11 cellular contexts compared by ENCODE assay signal in genomic region chr15:96416218-96416933, GRCh38.
DNase-seq lines count a peak whose midpoint lies in the region; ATAC-seq, FAIRE-seq and TF ChIP-seq lines count a peak whose summit lies in the region.
"Had no signal": no experiment of that assay in that cellular context is flagged by ENCODE, and none has a peak within 500 bp of the region (broad histone marks: within the 10 kb centered on the region; RNA-seq: fewer than 3 reads in every experiment).

No MANE protein-coding gene starts in this region.

- ATAC-seq in GM18861 (IDR thresholded peaks at IDR 0.05; ENCODE audit: unreplicated experiment), result no peak

- H3K27ac Mint-ChIP-seq in Caco-2 (ENCODE audit: unreplicated experiment), result no peak overlapping the region
- H3K27ac Mint-ChIP-seq in astrocyte (ENCODE audit: unreplicated experiment), result no peak overlapping the region

- no peaks in the 10 kb centered on the region for H3K36me3 Mint-ChIP-seq in Caco-2 (ENCODE audit: insufficient read depth, unreplicated experiment)
- H3K36me3 Mint-ChIP-seq in astrocyte (ENCODE audit: low read depth, unreplicated experiment), result no peaks in the 10 kb centered on the region

- no peaks in the 10 kb centered on the region for H4K20me1 ChIP-seq in astrocyte (ENCODE audit: insufficient read depth, low read length)

- H3K4me3 ChIP-seq in Caco-2 (ENCODE audit: low read depth, low read length), result no peak overlapping the region
- peak overlapping the region; percentile 43 for H3K4me3 ChIP-seq in astrocyte (ENCODE audit: insufficient read depth, low read depth, low read length)
- H3K4me3 ChIP-seq in iPS-18a (ENCODE audit: low read length), result peak overlapping the region; percentile 31
- peak overlapping the region; percentile 24 for H3K4me3 ChIP-seq in rectal smooth muscle tissue (ENCODE audit: low read length)

- TF ChIP-seq CTCF in Caco-2 (IDR thresholded peaks at IDR 0.05; ENCODE audit: insufficient read depth in 1 of 2, low read depth in 1 of 2, low read length in 1 of 2, severe bottlenecking in 1 of 2, unreplicated experiment in 1 of 2), result no peak
- TF ChIP-seq CTCF in astrocyte (IDR thresholded peaks at IDR 0.05; ENCODE audit: insufficient read depth, low read depth, low read length), result no peak

- H3K4me3 Mint-ChIP-seq in Caco-2 (ENCODE audit: unreplicated experiment), result peak overlapping the region; percentile 63
- no peak overlapping the region for H3K4me3 Mint-ChIP-seq in astrocyte (ENCODE audit: unreplicated experiment)

- CTCF ChIA-PET in Caco-2 (lab: Charles Lee), result interaction anchor here (0.6 kb wide), 1 partner anchor 14 kb away, joined by 3 read pairs; no protein-coding TSS in a partner anchor

- H3K79me2 ChIP-seq in astrocyte (ENCODE audit: insufficient read depth, low read length), result no peaks in the 10 kb centered on the region

- H3K9me3 Mint-ChIP-seq in Caco-2 (ENCODE audit: unreplicated experiment) (no peaks in the 10 kb centered on the region), astrocyte (ENCODE audit: unreplicated experiment) (no peaks in the 10 kb centered on the region)

- no peak for FAIRE-seq in astrocyte (lab: Jason Lieb, UNC)
- FAIRE-seq: islet of Langerhans had no signal

- H3K27me3 ChIP-seq in Caco-2 (replicated peaks; ENCODE audit: control insufficient read depth, insufficient read depth, low read length) (peaks cover 3% of the 10 kb centered on the region; the same call in 1 of the 2 replicates), astrocyte (ENCODE audit: insufficient read depth, low read length) (peaks cover 90% of the 10 kb centered on the region), iPS-18a (ENCODE audit: control insufficient read depth, insufficient read depth, low read length) (peaks cover 100% of the 10 kb centered on the region), rectal smooth muscle tissue (ENCODE audit: control insufficient read depth, insufficient read depth, low read length) (peaks cover 26% of the 10 kb centered on the region)

- no peak for DNase-seq in Caco-2
- no peak for DNase-seq in astrocyte (ENCODE audit: low read depth)
- no peak for DNase-seq in hepatic stellate cell (ENCODE audit: low spot score)
- no peak for DNase-seq in stimulated activated CD4-positive, alpha-beta T cell treated with anti-CD3 and anti-CD28 coated beads, Interleukin-2, amount 100 ng/mL, for 24 hours
- DNase-seq in posterior vena cava (ENCODE audit: low spot score), result no peak
- DNase-seq: activated CD4-positive, alpha-beta T cell treated with anti-CD3 and anti-CD28 coated beads, Interleukin-2, amount 50 U/mL, for 48 hours had no signal

- H3K4me2 ChIP-seq in astrocyte (ENCODE audit: low read length), result peak overlapping the region; percentile 83

- H2AFZ ChIP-seq in astrocyte (ENCODE audit: low read depth, low read length), result peak overlapping the region; percentile 67

- H3K4me1 Mint-ChIP-seq in Caco-2 (ENCODE audit: low read depth, unreplicated experiment), result peaks cover 12% of the 10 kb centered on the region
- H3K4me1 Mint-ChIP-seq in astrocyte (ENCODE audit: low read depth, unreplicated experiment), result no peaks in the 10 kb centered on the region

- BruUV-seq in Caco-2 (replicated peaks; lab: Mats Ljungman, UMichigan), result no TSS peak

- POLR2A ChIA-PET in Caco-2 (lab: Charles Lee), result no interaction called here

- intact Hi-C loops in Caco-2 (cut with micrococcal nuclease; ENCODE audit: unreplicated experiment) (no loop called here), posterior vena cava (cut with DNase I) (no loop called here)

- H3K9ac ChIP-seq in astrocyte (ENCODE audit: low read length) (no peak overlapping the region), iPS-18a (ENCODE audit: low read length) (no peak overlapping the region), rectal smooth muscle tissue (ENCODE audit: low read length) (no peak overlapping the region)

- H3K27ac ChIP-seq in astrocyte (ENCODE audit: low read depth, low read length), result no peak overlapping the region
- no peak overlapping the region for H3K27ac ChIP-seq in iPS-18a (ENCODE audit: low read length)
- no peak overlapping the region for H3K27ac ChIP-seq in rectal smooth muscle tissue (ENCODE audit: low read depth, low read length)
- H3K27ac ChIP-seq: C4-2B had no signal

- H3K9me3 ChIP-seq in Caco-2 (no peaks in the 10 kb centered on the region), astrocyte (ENCODE audit: insufficient read depth, low read depth, low read length) (no peaks in the 10 kb centered on the region), iPS-18a (ENCODE audit: control insufficient read depth, low read depth, low read length) (no peaks in the 10 kb centered on the region)

- H3K4me1 ChIP-seq in Caco-2, result no peaks in the 10 kb centered on the region
- H3K4me1 ChIP-seq in astrocyte (ENCODE audit: insufficient read depth, low read length), result no peaks in the 10 kb centered on the region
- peaks cover 12% of the 10 kb centered on the region for H3K4me1 ChIP-seq in iPS-18a (ENCODE audit: control insufficient read depth, low read depth, low read length)
- no peaks in the 10 kb centered on the region for H3K4me1 ChIP-seq in rectal smooth muscle tissue (ENCODE audit: control insufficient read depth, insufficient read depth, low read length)

- H3K27me3 Mint-ChIP-seq in Caco-2 (ENCODE audit: insufficient read depth, unreplicated experiment) (peaks cover 32% of the 10 kb centered on the region), astrocyte (ENCODE audit: low read depth, unreplicated experiment) (peaks cover 92% of the 10 kb centered on the region)

- no peaks in the 10 kb centered on the region for H3K36me3 ChIP-seq in Caco-2 (ENCODE audit: control insufficient read depth, insufficient read depth, low read length)
- H3K36me3 ChIP-seq in astrocyte (ENCODE audit: insufficient read depth, low read length), result no peaks in the 10 kb centered on the region
- H3K36me3 ChIP-seq in iPS-18a (ENCODE audit: control insufficient read depth, low read depth, low read length), result no peaks in the 10 kb centered on the region
- no peaks in the 10 kb centered on the region for H3K36me3 ChIP-seq in rectal smooth muscle tissue (ENCODE audit: control insufficient read depth, insufficient read depth, low read length)
